In genomic region chr2:121276341-121276740, GRCh38 we compare ENCODE assay signal across 28 cellular contexts.
"Had no signal": no experiment of that assay in that cellular context is flagged by ENCODE, and none has a peak within 500 bp of the region (broad histone marks: within the 10 kb centered on the region; RNA-seq: fewer than 3 reads in every experiment).

No MANE protein-coding gene starts in this region.

- H3K4me3 Mint-ChIP-seq: stimulated activated effector memory CD8-positive, alpha-beta T cell treated with anti-CD3 and anti-CD28 coated beads, Interleukin-12 subunit alpha, Interleukin-12 subunit beta, amount 100 ng/mL, for 72 hours; stimulated activated memory B cell treated with anti-CD40 and anti-IgM and Interleukin-4, amounts not matched to agents 10 μg/mL and 1 μg/mL and 100 μg/mL, for 72 hours; stimulated activated naive B cell treated with anti-CD40 and anti-IgM and Interleukin-4, amounts not matched to agents 10 μg/mL and 1 μg/mL and 100 μg/mL, for 72 hours; stimulated activated naive CD8-positive, alpha-beta T cell treated with anti-CD3 and anti-CD28 coated beads, Interleukin-15, amount 100 ng/mL, for 72 hours; stimulated activated naive CD8-positive, alpha-beta T cell treated with anti-CD3 and anti-CD28 coated beads, Interleukin-15, Interleukin-2, amounts not matched to agents 100 ng/mL and 50 ng/mL, for 24 hours; type B pancreatic cell had no signal

- H3K9me3 Mint-ChIP-seq: stimulated activated effector memory CD8-positive, alpha-beta T cell treated with anti-CD3 and anti-CD28 coated beads, Interleukin-12 subunit alpha, Interleukin-12 subunit beta, amount 100 ng/mL, for 72 hours; stimulated activated memory B cell treated with anti-CD40 and anti-IgM and Interleukin-4, amounts not matched to agents 10 μg/mL and 1 μg/mL and 100 μg/mL, for 72 hours; stimulated activated naive CD8-positive, alpha-beta T cell treated with anti-CD3 and anti-CD28 coated beads, Interleukin-15, amount 100 ng/mL, for 72 hours; stimulated activated naive CD8-positive, alpha-beta T cell treated with anti-CD3 and anti-CD28 coated beads, Interleukin-15, Interleukin-2, amounts not matched to agents 100 ng/mL and 50 ng/mL, for 24 hours; type B pancreatic cell had no signal

- H3K27ac Mint-ChIP-seq: stimulated activated effector memory CD8-positive, alpha-beta T cell treated with anti-CD3 and anti-CD28 coated beads, Interleukin-12 subunit alpha, Interleukin-12 subunit beta, amount 100 ng/mL, for 72 hours; stimulated activated memory B cell treated with anti-CD40 and anti-IgM and Interleukin-4, amounts not matched to agents 10 μg/mL and 1 μg/mL and 100 μg/mL, for 72 hours; stimulated activated naive B cell treated with anti-CD40 and anti-IgM and Interleukin-4, amounts not matched to agents 10 μg/mL and 1 μg/mL and 100 μg/mL, for 72 hours; stimulated activated naive CD8-positive, alpha-beta T cell treated with anti-CD3 and anti-CD28 coated beads, Interleukin-15, amount 100 ng/mL, for 72 hours; stimulated activated naive CD8-positive, alpha-beta T cell treated with anti-CD3 and anti-CD28 coated beads, Interleukin-15, Interleukin-2, amounts not matched to agents 100 ng/mL and 50 ng/mL, for 24 hours; type B pancreatic cell had no signal

- H3K9me3 ChIP-seq: stomach, suprapubic skin, testis, thoracic aorta, thyroid gland, tibial artery, tibial nerve, transverse colon, upper lobe of left lung, upper lobe of right lung, uterus, vagina had no signal

- DNase-seq: stimulated activated CD4-positive, alpha-beta T cell treated with anti-CD3 and anti-CD28 coated beads, Interleukin-2, amount 100 ng/mL, for 48 hours; stimulated activated CD4-positive, alpha-beta T cell treated with anti-CD3 and anti-CD28 coated beads, Interleukin-4, amount 100 ng/mL, for 1 hour; stimulated activated CD4-positive, alpha-beta T cell treated with anti-CD3 and anti-CD28 coated beads, Interleukin-4, amount 100 ng/mL, for 24 hours; stimulated activated CD4-positive, alpha-beta T cell treated with anti-CD3 and anti-CD28 coated beads, Interleukin-4, amount 100 ng/mL, for 4 hours; stimulated activated CD8-positive, alpha-beta memory T cell treated with anti-CD3 and anti-CD28 coated beads, Interleukin-4, amount 100 ng/mL, for 48 hours; stimulated activated naive B cell treated with anti-CD40 and anti-IgM and Interleukin-4, amounts not matched to agents 10 μg/mL and 1 μg/mL and 100 μg/mL, for 72 hours; stimulated activated naive CD4-positive, alpha-beta T cell; stimulated activated naive CD4-positive, alpha-beta T cell treated with Interleukin-2 at 50 U/mL for 16 hours; stimulated activated naive CD8-positive, alpha-beta T cell treated with anti-CD3 and anti-CD28 coated beads, Interleukin-15, amount 100 ng/mL, for 72 hours; stimulated activated naive CD8-positive, alpha-beta T cell treated with anti-CD3 and anti-CD28 coated beads, Interleukin-15, Interleukin-2, amounts not matched to agents 100 U/mL and 50 U/mL, for 24 hours; stomach; substantia nigra; testis; thyroid gland; tibial artery; transverse colon; trophoblast cell; upper lobe of left lung; upper lobe of right lung; uterus had no signal

- H3K27me3 Mint-ChIP-seq: stimulated activated memory B cell treated with anti-CD40 and anti-IgM and Interleukin-4, amounts not matched to agents 10 μg/mL and 1 μg/mL and 100 μg/mL, for 72 hours had no signal

- H3K4me1 Mint-ChIP-seq: stimulated activated effector memory CD8-positive, alpha-beta T cell treated with anti-CD3 and anti-CD28 coated beads, Interleukin-12 subunit alpha, Interleukin-12 subunit beta, amount 100 ng/mL, for 72 hours; stimulated activated naive B cell treated with anti-CD40 and anti-IgM and Interleukin-4, amounts not matched to agents 10 μg/mL and 1 μg/mL and 100 μg/mL, for 72 hours; stimulated activated naive CD8-positive, alpha-beta T cell treated with anti-CD3 and anti-CD28 coated beads, Interleukin-15, amount 100 ng/mL, for 72 hours had no signal

- ATAC-seq: stimulated activated effector memory CD8-positive, alpha-beta T cell treated with anti-CD3 and anti-CD28 coated beads, Interleukin-12 subunit alpha, Interleukin-12 subunit beta, amount 100 ng/mL, for 72 hours; stimulated activated memory B cell treated with anti-CD40 and anti-IgM and Interleukin-4, amounts not matched to agents 10 μg/mL and 1 μg/mL and 100 μg/mL, for 72 hours; stimulated activated naive B cell treated with anti-CD40 and anti-IgM and Interleukin-4, amounts not matched to agents 10 μg/mL and 1 μg/mL and 100 μg/mL, for 72 hours; stimulated activated naive CD8-positive, alpha-beta T cell treated with anti-CD3 and anti-CD28 coated beads, Interleukin-15, amount 100 ng/mL, for 72 hours; stimulated activated naive CD8-positive, alpha-beta T cell treated with anti-CD3 and anti-CD28 coated beads, Interleukin-15, Interleukin-2, amounts not matched to agents 100 U/mL and 50 U/mL, for 24 hours; upper lobe of right lung had no signal

- H3K27ac ChIP-seq: stomach, suprapubic skin, testis, thoracic aorta, thyroid gland, tibial artery, tibial nerve, transverse colon, upper lobe of left lung, upper lobe of right lung, uterus, vagina had no signal

- H3K36me3 ChIP-seq: suprapubic skin, thoracic aorta, tibial nerve, transverse colon, upper lobe of left lung, upper lobe of right lung, uterus, vagina had no signal

- H3K36me3 Mint-ChIP-seq: stimulated activated effector memory CD8-positive, alpha-beta T cell treated with anti-CD3 and anti-CD28 coated beads, Interleukin-12 subunit alpha, Interleukin-12 subunit beta, amount 100 ng/mL, for 72 hours; stimulated activated memory B cell treated with anti-CD40 and anti-IgM and Interleukin-4, amounts not matched to agents 10 μg/mL and 1 μg/mL and 100 μg/mL, for 72 hours; stimulated activated naive B cell treated with anti-CD40 and anti-IgM and Interleukin-4, amounts not matched to agents 10 μg/mL and 1 μg/mL and 100 μg/mL, for 72 hours; type B pancreatic cell had no signal

- H3K4me3 ChIP-seq: stomach, suprapubic skin, testis, thoracic aorta, thyroid gland, tibial artery, tibial nerve, transverse colon, upper lobe of left lung, upper lobe of right lung, uterus, vagina had no signal

- H3K27me3 ChIP-seq: suprapubic skin, testis, thyroid gland, tibial nerve, transverse colon, upper lobe of left lung, uterus, vagina had no signal

- H3K4me1 ChIP-seq: testis, tibial artery, tibial nerve, upper lobe of right lung, uterus had no signal
